ENCODE assay signal across 1 cellular context in the genomic region with DNA sequence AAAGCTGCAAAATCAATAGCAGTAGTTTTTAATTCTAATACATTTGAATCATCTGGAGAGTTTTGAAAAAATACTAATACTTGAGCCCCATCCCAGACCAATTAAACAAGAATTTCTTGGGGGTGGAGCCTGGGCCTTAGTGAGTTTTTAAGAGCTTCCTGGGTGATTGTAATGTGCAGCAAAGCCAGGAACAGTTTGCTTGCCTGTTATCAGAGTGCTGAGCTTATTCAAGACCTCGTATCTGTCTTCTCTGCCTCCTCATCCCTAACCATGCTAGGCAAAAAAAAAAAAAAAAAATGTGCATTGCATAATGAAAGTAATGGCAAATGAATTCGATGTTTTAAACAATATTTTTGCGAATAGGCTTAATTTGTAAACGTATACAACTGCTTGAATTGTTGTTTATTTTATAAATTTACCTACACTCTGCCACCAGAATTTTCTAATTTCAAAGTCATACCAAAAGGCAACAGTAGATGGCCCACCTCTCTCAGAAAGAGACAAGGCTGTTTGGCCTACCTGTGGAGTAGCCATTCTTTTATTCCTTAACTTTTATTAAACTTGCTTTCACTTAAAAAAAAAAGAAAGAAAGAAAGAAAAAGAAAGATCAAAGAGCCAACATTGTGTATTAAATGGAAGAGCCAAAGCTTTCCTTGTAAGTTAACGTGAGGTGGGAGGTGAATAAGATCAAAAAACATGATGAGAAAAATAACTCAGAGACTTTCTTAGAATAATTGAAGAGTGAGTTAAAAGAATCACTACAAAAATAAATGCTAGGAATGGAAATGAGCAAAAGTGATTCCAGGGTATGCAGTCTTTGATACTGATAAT.
TF ChIP-seq lines count a peak whose summit lies in the region.

No MANE protein-coding gene starts in this region.

TF ChIP-seq in K562, 482 proteins besides CTCF, POLR2A, EP300 and RAD21 (continued from another document and continues in another):
- TF ChIP-seq NFRKB (IDR thresholded peaks at IDR 0.05; ENCODE audit: low read depth) (0 out of 2 replicates have a peak, but pooled peaks have one; percentile 61), CC2D1A (IDR thresholded peaks at IDR 0.05) (peak; percentile 60; the same call in 1 of the 2 replicates), ZBTB7A (IDR thresholded peaks at IDR 0.05; ENCODE audit: borderline replicate concordance, control insufficient read depth, low read depth, low read length) (no peak), JUND (IDR thresholded peaks at IDR 0.05; ENCODE audit: borderline replicate concordance, low read depth, low read length) (0 out of 2 replicates have a peak, but pooled peaks have one; percentile 19), JUND (tag; IDR thresholded peaks at IDR 0.05; ENCODE audit: borderline replicate concordance, low read depth, low read length) (no peak; the same call in 2 of the 3 replicates), GTF2E2 (tag; IDR thresholded peaks at IDR 0.05) (peak; percentile 53), ZNF175 (CRISPR knock-in tag; IDR thresholded peaks at IDR 0.05; ENCODE audit: low read depth) (0 out of 2 replicates have a peak, but pooled peaks have one; percentile 13), SIN3B (IDR thresholded peaks at IDR 0.05; ENCODE audit: low read depth) (no peak), ZNF232 (CRISPR knock-in tag; IDR thresholded peaks at IDR 0.05) (no peak), TEAD4 (IDR thresholded peaks at IDR 0.05; ENCODE audit: low read length) (peak; percentile 33; the same call in 1 of the 2 replicates), TEAD4 (CRISPR knock-in tag; IDR thresholded peaks at IDR 0.05; ENCODE audit: borderline replicate concordance) (no peak), PHF8 (IDR thresholded peaks at IDR 0.05; ENCODE audit: borderline replicate concordance, low read length) (no peak), SP1 (CRISPR knock-in tag; IDR thresholded peaks at IDR 0.05) (no peak), ZNF282 (CRISPR knock-in tag; IDR thresholded peaks at IDR 0.05) (no peak), SRSF1 (IDR thresholded peaks at IDR 0.05; ENCODE audit: low read depth, low read length) (no peak), BRD9 (IDR thresholded peaks at IDR 0.05; ENCODE audit: low read depth, partially characterized antibody) (peak; percentile 98), L3MBTL2 (IDR thresholded peaks at IDR 0.05) (peak; percentile 36; the same call in 1 of the 2 replicates), EHMT2 (IDR thresholded peaks at IDR 0.05) (no peak), TBP (optimal IDR thresholded peaks at IDR 0.05; ENCODE audit: low read depth, low read length) (no peak), RBBP5 (IDR thresholded peaks at IDR 0.05; ENCODE audit: borderline replicate concordance, insufficient read depth, low read length, poor library complexity, severe bottlenecking) (no peak), SMARCB1 (IDR thresholded peaks at IDR 0.05; ENCODE audit: insufficient read length, low read depth) (no peak), TEAD2 (tag; IDR thresholded peaks at IDR 0.05) (no peak), ZSCAN32 (CRISPR knock-in tag; IDR thresholded peaks at IDR 0.05) (no peak), NR3C1 (CRISPR knock-in tag; IDR thresholded peaks at IDR 0.05) (no peak), SRF (CRISPR knock-in tag; IDR thresholded peaks at IDR 0.05) (0 out of 4 replicates have a peak, but pooled peaks of 1 of the 2 experiments have one; percentile 24), E2F3 (CRISPR knock-in tag; IDR thresholded peaks at IDR 0.05) (no peak), HEY1 (CRISPR knock-in tag; IDR thresholded peaks at IDR 0.05; ENCODE audit: borderline replicate concordance) (no peak), GATAD2B (IDR thresholded peaks at IDR 0.05; ENCODE audit: borderline replicate concordance) (0 out of 2 replicates have a peak, but pooled peaks have one; percentile 5), YBX1 (IDR thresholded peaks at IDR 0.05) (no peak), MEF2A (IDR thresholded peaks at IDR 0.05; ENCODE audit: control insufficient read depth, low read depth, low read length) (no peak), SMARCA4 (IDR thresholded peaks at IDR 0.05) (peak; percentile 58), NFIC (IDR thresholded peaks at IDR 0.05) (no peak), ZNF184 (CRISPR knock-in tag; IDR thresholded peaks at IDR 0.05) (no peak), EP400 (IDR thresholded peaks at IDR 0.05) (0 out of 2 replicates have a peak, but pooled peaks have one; percentile 37), BDP1 (IDR thresholded peaks at IDR 0.05; ENCODE audit: insufficient read depth, insufficient read length) (no peak), ZNF778 (CRISPR knock-in tag; IDR thresholded peaks at IDR 0.05) (no peak)
- TF ChIP-seq, protein P1, sequence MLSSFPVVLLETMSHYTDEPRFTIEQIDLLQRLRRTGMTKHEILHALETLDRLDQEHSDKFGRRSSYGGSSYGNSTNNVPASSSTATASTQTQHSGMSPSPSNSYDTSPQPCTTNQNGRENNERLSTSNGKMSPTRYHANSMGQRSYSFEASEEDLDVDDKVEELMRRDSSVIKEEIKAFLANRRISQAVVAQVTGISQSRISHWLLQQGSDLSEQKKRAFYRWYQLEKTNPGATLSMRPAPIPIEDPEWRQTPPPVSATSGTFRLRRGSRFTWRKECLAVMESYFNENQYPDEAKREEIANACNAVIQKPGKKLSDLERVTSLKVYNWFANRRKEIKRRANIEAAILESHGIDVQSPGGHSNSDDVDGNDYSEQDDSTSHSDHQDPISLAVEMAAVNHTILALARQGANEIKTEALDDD (IDR thresholded peaks at IDR 0.05), result peak; percentile 30; the same call in 1 of the 2 replicates
- TF ChIP-seq, protein P2, sequence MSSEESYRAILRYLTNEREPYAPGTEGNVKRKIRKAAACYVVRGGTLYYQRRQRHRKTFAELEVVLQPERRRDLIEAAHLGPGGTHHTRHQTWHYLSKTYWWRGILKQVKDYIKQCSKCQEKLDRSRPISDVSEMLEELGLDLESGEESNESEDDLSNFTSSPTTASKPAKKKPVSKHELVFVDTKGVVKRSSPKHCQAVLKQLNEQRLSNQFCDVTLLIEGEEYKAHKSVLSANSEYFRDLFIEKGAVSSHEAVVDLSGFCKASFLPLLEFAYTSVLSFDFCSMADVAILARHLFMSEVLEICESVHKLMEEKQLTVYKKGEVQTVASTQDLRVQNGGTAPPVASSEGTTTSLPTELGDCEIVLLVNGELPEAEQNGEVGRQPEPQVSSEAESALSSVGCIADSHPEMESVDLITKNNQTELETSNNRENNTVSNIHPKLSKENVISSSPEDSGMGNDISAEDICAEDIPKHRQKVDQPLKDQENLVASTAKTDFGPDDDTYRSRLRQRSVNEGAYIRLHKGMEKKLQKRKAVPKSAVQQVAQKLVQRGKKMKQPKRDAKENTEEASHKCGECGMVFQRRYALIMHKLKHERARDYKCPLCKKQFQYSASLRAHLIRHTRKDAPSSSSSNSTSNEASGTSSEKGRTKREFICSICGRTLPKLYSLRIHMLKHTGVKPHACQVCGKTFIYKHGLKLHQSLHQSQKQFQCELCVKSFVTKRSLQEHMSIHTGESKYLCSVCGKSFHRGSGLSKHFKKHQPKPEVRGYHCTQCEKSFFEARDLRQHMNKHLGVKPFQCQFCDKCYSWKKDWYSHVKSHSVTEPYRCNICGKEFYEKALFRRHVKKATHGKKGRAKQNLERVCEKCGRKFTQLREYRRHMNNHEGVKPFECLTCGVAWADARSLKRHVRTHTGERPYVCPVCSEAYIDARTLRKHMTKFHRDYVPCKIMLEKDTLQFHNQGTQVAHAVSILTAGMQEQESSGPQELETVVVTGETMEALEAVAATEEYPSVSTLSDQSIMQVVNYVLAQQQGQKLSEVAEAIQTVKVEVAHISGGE (CRISPR knock-in tag; IDR thresholded peaks at IDR 0.05), result no peak
- TF ChIP-seq, protein P3, sequence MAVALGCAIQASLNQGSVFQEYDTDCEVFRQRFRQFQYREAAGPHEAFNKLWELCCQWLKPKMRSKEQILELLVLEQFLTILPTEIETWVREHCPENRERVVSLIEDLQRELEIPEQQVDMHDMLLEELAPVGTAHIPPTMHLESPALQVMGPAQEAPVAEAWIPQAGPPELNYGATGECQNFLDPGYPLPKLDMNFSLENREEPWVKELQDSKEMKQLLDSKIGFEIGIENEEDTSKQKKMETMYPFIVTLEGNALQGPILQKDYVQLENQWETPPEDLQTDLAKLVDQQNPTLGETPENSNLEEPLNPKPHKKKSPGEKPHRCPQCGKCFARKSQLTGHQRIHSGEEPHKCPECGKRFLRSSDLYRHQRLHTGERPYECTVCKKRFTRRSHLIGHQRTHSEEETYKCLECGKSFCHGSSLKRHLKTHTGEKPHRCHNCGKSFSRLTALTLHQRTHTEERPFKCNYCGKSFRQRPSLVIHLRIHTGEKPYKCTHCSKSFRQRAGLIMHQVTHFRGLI (CRISPR knock-in tag; IDR thresholded peaks at IDR 0.05), result no peak
- TF ChIP-seq, protein P4, sequence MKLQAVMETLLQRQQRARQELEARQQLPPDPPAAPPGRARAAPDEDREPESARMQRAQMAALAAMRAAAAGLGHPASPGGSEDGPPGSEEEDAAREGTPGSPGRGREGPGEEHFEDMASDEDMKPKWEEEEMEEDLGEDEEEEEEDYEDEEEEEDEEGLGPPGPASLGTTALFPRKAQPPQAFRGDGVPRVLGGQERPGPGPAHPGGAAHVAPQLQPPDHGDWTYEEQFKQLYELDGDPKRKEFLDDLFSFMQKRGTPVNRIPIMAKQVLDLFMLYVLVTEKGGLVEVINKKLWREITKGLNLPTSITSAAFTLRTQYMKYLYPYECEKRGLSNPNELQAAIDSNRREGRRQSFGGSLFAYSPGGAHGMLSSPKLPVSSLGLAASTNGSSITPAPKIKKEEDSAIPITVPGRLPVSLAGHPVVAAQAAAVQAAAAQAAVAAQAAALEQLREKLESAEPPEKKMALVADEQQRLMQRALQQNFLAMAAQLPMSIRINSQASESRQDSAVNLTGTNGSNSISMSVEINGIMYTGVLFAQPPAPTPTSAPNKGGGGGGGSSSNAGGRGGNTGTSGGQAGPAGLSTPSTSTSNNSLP (IDR thresholded peaks at IDR 0.05; ENCODE audit: borderline replicate concordance, low read depth, low read length), result 0 out of 2 replicates have a peak, but pooled peaks have one; percentile 68
- TF ChIP-seq, protein P5, sequence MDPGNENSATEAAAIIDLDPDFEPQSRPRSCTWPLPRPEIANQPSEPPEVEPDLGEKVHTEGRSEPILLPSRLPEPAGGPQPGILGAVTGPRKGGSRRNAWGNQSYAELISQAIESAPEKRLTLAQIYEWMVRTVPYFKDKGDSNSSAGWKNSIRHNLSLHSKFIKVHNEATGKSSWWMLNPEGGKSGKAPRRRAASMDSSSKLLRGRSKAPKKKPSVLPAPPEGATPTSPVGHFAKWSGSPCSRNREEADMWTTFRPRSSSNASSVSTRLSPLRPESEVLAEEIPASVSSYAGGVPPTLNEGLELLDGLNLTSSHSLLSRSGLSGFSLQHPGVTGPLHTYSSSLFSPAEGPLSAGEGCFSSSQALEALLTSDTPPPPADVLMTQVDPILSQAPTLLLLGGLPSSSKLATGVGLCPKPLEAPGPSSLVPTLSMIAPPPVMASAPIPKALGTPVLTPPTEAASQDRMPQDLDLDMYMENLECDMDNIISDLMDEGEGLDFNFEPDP (CRISPR knock-in tag; IDR thresholded peaks at IDR 0.05), result no peak
- TF ChIP-seq, protein P6, sequence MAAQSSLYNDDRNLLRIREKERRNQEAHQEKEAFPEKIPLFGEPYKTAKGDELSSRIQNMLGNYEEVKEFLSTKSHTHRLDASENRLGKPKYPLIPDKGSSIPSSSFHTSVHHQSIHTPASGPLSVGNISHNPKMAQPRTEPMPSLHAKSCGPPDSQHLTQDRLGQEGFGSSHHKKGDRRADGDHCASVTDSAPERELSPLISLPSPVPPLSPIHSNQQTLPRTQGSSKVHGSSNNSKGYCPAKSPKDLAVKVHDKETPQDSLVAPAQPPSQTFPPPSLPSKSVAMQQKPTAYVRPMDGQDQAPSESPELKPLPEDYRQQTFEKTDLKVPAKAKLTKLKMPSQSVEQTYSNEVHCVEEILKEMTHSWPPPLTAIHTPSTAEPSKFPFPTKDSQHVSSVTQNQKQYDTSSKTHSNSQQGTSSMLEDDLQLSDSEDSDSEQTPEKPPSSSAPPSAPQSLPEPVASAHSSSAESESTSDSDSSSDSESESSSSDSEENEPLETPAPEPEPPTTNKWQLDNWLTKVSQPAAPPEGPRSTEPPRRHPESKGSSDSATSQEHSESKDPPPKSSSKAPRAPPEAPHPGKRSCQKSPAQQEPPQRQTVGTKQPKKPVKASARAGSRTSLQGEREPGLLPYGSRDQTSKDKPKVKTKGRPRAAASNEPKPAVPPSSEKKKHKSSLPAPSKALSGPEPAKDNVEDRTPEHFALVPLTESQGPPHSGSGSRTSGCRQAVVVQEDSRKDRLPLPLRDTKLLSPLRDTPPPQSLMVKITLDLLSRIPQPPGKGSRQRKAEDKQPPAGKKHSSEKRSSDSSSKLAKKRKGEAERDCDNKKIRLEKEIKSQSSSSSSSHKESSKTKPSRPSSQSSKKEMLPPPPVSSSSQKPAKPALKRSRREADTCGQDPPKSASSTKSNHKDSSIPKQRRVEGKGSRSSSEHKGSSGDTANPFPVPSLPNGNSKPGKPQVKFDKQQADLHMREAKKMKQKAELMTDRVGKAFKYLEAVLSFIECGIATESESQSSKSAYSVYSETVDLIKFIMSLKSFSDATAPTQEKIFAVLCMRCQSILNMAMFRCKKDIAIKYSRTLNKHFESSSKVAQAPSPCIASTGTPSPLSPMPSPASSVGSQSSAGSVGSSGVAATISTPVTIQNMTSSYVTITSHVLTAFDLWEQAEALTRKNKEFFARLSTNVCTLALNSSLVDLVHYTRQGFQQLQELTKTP (IDR thresholded peaks at IDR 0.05; ENCODE audit: low read depth in 1 of 2, partially characterized antibody in 2 of 2), result peak; percentile 42 to 43
- TF ChIP-seq, protein P7, sequence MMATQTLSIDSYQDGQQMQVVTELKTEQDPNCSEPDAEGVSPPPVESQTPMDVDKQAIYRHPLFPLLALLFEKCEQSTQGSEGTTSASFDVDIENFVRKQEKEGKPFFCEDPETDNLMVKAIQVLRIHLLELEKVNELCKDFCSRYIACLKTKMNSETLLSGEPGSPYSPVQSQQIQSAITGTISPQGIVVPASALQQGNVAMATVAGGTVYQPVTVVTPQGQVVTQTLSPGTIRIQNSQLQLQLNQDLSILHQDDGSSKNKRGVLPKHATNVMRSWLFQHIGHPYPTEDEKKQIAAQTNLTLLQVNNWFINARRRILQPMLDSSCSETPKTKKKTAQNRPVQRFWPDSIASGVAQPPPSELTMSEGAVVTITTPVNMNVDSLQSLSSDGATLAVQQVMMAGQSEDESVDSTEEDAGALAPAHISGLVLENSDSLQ (IDR thresholded peaks at IDR 0.05), result no peak
- TF ChIP-seq, protein P8, sequence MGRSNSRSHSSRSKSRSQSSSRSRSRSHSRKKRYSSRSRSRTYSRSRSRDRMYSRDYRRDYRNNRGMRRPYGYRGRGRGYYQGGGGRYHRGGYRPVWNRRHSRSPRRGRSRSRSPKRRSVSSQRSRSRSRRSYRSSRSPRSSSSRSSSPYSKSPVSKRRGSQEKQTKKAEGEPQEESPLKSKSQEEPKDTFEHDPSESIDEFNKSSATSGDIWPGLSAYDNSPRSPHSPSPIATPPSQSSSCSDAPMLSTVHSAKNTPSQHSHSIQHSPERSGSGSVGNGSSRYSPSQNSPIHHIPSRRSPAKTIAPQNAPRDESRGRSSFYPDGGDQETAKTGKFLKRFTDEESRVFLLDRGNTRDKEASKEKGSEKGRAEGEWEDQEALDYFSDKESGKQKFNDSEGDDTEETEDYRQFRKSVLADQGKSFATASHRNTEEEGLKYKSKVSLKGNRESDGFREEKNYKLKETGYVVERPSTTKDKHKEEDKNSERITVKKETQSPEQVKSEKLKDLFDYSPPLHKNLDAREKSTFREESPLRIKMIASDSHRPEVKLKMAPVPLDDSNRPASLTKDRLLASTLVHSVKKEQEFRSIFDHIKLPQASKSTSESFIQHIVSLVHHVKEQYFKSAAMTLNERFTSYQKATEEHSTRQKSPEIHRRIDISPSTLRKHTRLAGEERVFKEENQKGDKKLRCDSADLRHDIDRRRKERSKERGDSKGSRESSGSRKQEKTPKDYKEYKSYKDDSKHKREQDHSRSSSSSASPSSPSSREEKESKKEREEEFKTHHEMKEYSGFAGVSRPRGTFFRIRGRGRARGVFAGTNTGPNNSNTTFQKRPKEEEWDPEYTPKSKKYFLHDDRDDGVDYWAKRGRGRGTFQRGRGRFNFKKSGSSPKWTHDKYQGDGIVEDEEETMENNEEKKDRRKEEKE (IDR thresholded peaks at IDR 0.05; ENCODE audit: borderline replicate concordance in 1 of 2, control insufficient read depth in 1 of 2, low read depth in 2 of 2, low read length in 1 of 2), result no peak
